15 cellular contexts compared by ENCODE assay signal in genomic region chr9:126526218-126527108, GRCh38.
"Had no signal": no experiment of that assay in that cellular context is flagged by ENCODE, and none has a peak within 500 bp of the region (broad histone marks: within the 10 kb centered on the region; RNA-seq: fewer than 3 reads in every experiment).

No MANE protein-coding gene starts in this region.

- H3K4me3 ChIP-seq: cardiac muscle cell, coronary artery, esophagus squamous epithelium, hepatocyte, lung, smooth muscle cell, suprapubic skin, upper lobe of left lung had no signal

- H3K27me3 ChIP-seq: cardiac muscle cell, upper lobe of left lung had no signal

- H3K79me2 ChIP-seq: hepatocyte, parathyroid adenoma had no signal

- H3K36me3 ChIP-seq: cardiac muscle cell, esophagus squamous epithelium, suprapubic skin, upper lobe of left lung had no signal

- H3K27ac ChIP-seq: cardiac muscle cell, coronary artery, esophagus squamous epithelium, hepatocyte, parathyroid adenoma, suprapubic skin, VCaP had no signal

- H2AFZ ChIP-seq: hepatocyte, parathyroid adenoma had no signal

- H3K9me3 ChIP-seq: esophagus squamous epithelium, suprapubic skin, upper lobe of left lung had no signal

- H3K4me1 ChIP-seq: parathyroid adenoma had no signal

- DNase-seq: activated CD4-positive, alpha-beta T cell treated with anti-CD3 and anti-CD28 coated beads for 1 hour; activated CD4-positive, alpha-beta T cell treated with anti-CD3 and anti-CD28 coated beads, Interleukin-2, amount 50 U/mL, for 4 hours; activated naive CD4-positive, alpha-beta T cell treated with anti-CD3 and anti-CD28 coated beads, Interleukin-2, amount 50 U/mL, for 16 hours; activated T-cell treated with anti-CD3 and anti-CD28 coated beads, Interleukin-2, amount 50 U/mL, for 24 hours; effector CD8-positive, alpha-beta T cell; esophagus squamous epithelium had no signal

- H3K4me2 ChIP-seq: hepatocyte, smooth muscle cell had no signal

- H3K9ac ChIP-seq: parathyroid adenoma had no signal
